Comparison of ENCODE assay signal across 9 cellular contexts in the genomic region with DNA sequence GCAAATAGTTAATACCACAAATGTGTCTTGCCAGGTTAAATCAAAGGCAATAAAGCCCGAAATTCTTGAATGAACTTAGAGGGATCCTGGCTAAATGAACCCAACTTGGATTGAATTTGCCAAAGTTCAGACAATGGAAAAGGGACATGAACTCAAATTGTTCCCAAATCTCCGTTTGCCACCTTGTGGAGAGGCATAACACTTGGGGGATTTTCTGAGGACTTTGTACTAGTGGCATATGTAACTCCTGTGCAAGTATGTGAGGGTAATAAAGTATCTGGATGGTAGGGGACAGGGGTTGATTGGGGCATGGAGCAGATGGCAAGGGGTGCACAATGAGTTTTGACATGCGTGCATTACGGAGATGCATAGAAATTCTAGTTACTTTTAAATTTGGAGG. TPM values are rescaled to one million over a fixed set of nuclear protein-coding genes. Genes with fewer than 3 reads are reported as not detected.
DNase-seq lines count a peak whose midpoint lies in the region; ATAC-seq, FAIRE-seq and TF ChIP-seq lines count a peak whose summit lies in the region.
"Had no signal": no experiment of that assay in that cellular context is flagged by ENCODE, and none has a peak within 500 bp of the region (broad histone marks: within the 10 kb centered on the region; RNA-seq: fewer than 3 reads in every experiment).

No MANE protein-coding gene starts in this region.

- H3K27ac Mint-ChIP-seq in activated CD4-positive, alpha-beta T cell treated with anti-CD3 and anti-CD28 coated beads, Interleukin-2, amount 10 ng/mL, durations not matched to agents 7 days and 5 days: peak overlapping the region; percentile 100
- peak overlapping the region; percentile 98 for H3K27ac Mint-ChIP-seq in activated naive CD8-positive, alpha-beta T cell treated with anti-CD3 and anti-CD28 coated beads for 36 hours

- no peaks in the 10 kb centered on the region for H3K36me3 ChIP-seq in kidney (ENCODE audit: control insufficient read depth in 1 of 2, insufficient read depth in 2 of 2, low read length in 2 of 2)
- H3K36me3 ChIP-seq in thoracic aorta: no peaks in the 10 kb centered on the region

- H3K4me1 ChIP-seq in kidney (ENCODE audit: control insufficient read depth in 1 of 2, insufficient read depth in 1 of 2, low read depth in 1 of 2, low read length in 2 of 2): peaks cover 5 to 8% of the 10 kb centered on the region in 2 donors
- peaks cover 17 to 36% of the 10 kb centered on the region in 2 donors for H3K4me1 ChIP-seq in thoracic aorta (ENCODE audit: control insufficient read depth in 1 of 2, low read depth in 2 of 2)

- no peak for DNase-seq in activated CD4-positive, alpha-beta T cell treated with anti-CD3 and anti-CD28 coated beads, Interleukin-2, amount 10 ng/mL, durations not matched to agents 7 days and 5 days
- no peak for DNase-seq in activated CD4-positive, alpha-beta T cell treated with anti-CD3 and anti-CD28 coated beads for 1 hour
- no peak for DNase-seq in activated naive CD8-positive, alpha-beta T cell treated with anti-CD3 and anti-CD28 coated beads for 36 hours
- DNase-seq in kidney (no peak), thoracic aorta (ENCODE audit: low spot score) (no peak), NCI-H2081 (lab: John Stamatoyannopoulos, UW) (no peak)
- DNase-seq in activated CD8-positive, alpha-beta memory T cell treated with anti-CD3 and anti-CD28 coated beads, Interleukin-2, amount 50 U/mL, for 48 hours: no peak

- peak overlapping the region; percentile 56 to 95 for H3K9ac ChIP-seq in kidney (ENCODE audit: low read length in 2 of 2)

- H3K27ac ChIP-seq in kidney (ENCODE audit: low read depth in 2 of 2, low read length in 2 of 2) (peak overlapping the region in 1 of 2 donors; percentile 97), thoracic aorta (peak overlapping the region; percentile 89 to 98)

- POLR2A ChIA-PET in activated CD4-positive, alpha-beta T cell treated with anti-CD3 and anti-CD28 coated beads, Interleukin-2, amount 10 ng/mL, durations not matched to agents 7 days and 5 days (lab: Charles Lee): no interaction called here

- no peak for FAIRE-seq in kidney (lab: Jason Lieb, UNC)
- FAIRE-seq: D721Med had no signal

- H3K27me3 ChIP-seq in thoracic aorta (replicated peaks; ENCODE audit: insufficient read depth): no peaks in the 10 kb centered on the region

- H3K4me1 Mint-ChIP-seq in activated CD4-positive, alpha-beta T cell treated with anti-CD3 and anti-CD28 coated beads, Interleukin-2, amount 10 ng/mL, durations not matched to agents 7 days and 5 days: peaks cover 24% of the 10 kb centered on the region
- H3K4me1 Mint-ChIP-seq in activated naive CD8-positive, alpha-beta T cell treated with anti-CD3 and anti-CD28 coated beads for 36 hours: peaks cover 19% of the 10 kb centered on the region

- H3K27me3 Mint-ChIP-seq in activated CD4-positive, alpha-beta T cell treated with anti-CD3 and anti-CD28 coated beads, Interleukin-2, amount 10 ng/mL, durations not matched to agents 7 days and 5 days: peaks cover 13% of the 10 kb centered on the region
- no peaks in the 10 kb centered on the region for H3K27me3 Mint-ChIP-seq in activated naive CD8-positive, alpha-beta T cell treated with anti-CD3 and anti-CD28 coated beads for 36 hours

- H3K9me3 ChIP-seq in kidney (ENCODE audit: control insufficient read depth in 1 of 2, low read length in 2 of 2) (no peaks in the 10 kb centered on the region), thoracic aorta (no peaks in the 10 kb centered on the region)

- intact Hi-C loops in kidney (cut with DNase I): no loop called here

- H3K36me3 Mint-ChIP-seq in activated CD4-positive, alpha-beta T cell treated with anti-CD3 and anti-CD28 coated beads, Interleukin-2, amount 10 ng/mL, durations not matched to agents 7 days and 5 days (ENCODE audit: low read depth): peaks cover 5% of the 10 kb centered on the region
- peaks cover 8% of the 10 kb centered on the region for H3K36me3 Mint-ChIP-seq in activated naive CD8-positive, alpha-beta T cell treated with anti-CD3 and anti-CD28 coated beads for 36 hours

- TF ChIP-seq CTCF in kidney (IDR thresholded peaks at IDR 0.05; ENCODE audit: borderline replicate concordance, extremely low read depth, insufficient read depth): no peak
- TF ChIP-seq CTCF in thoracic aorta (IDR thresholded peaks at IDR 0.05): no peak

- ATAC-seq in thoracic aorta (ENCODE audit: insufficient number of reproducible peaks, low FRiP score, low read depth): no peak
- no peak for ATAC-seq in HG02610 (IDR thresholded peaks at IDR 0.05; ENCODE audit: unreplicated experiment)

- no peaks in the 10 kb centered on the region for H3K9me3 Mint-ChIP-seq in activated CD4-positive, alpha-beta T cell treated with anti-CD3 and anti-CD28 coated beads, Interleukin-2, amount 10 ng/mL, durations not matched to agents 7 days and 5 days
- no peaks in the 10 kb centered on the region for H3K9me3 Mint-ChIP-seq in activated naive CD8-positive, alpha-beta T cell treated with anti-CD3 and anti-CD28 coated beads for 36 hours

- peak overlapping the region; percentile 93 to 99 for H3K4me3 ChIP-seq in kidney (ENCODE audit: low read length in 2 of 2)
- H3K4me3 ChIP-seq in thoracic aorta: peak overlapping the region; percentile 83

- peak overlapping the region; percentile 97 for H3K4me3 Mint-ChIP-seq in activated CD4-positive, alpha-beta T cell treated with anti-CD3 and anti-CD28 coated beads, Interleukin-2, amount 10 ng/mL, durations not matched to agents 7 days and 5 days
- peak overlapping the region; percentile 93 for H3K4me3 Mint-ChIP-seq in activated naive CD8-positive, alpha-beta T cell treated with anti-CD3 and anti-CD28 coated beads for 36 hours

- CTCF ChIA-PET in activated CD4-positive, alpha-beta T cell treated with anti-CD3 and anti-CD28 coated beads, Interleukin-2, amount 10 ng/mL, durations not matched to agents 7 days and 5 days (lab: Charles Lee): interaction anchor here (1.8 kb wide), 1 partner anchor 14 kb away, joined by 4 read pairs; no protein-coding TSS in a partner anchor

RNA-seq across cellular contexts. Expression of a gene that starts 1.3 kb away (rescaled TPM):
- total RNA-seq in activated CD4-positive, alpha-beta T cell treated with anti-CD3 and anti-CD28 coated beads, Interleukin-2, amount 10 ng/mL, durations not matched to agents 7 days and 5 days: 10 to 100 TPM; 16.4 to 19.9 TPM
- 10 to 100 TPM; 10.8 to 12.6 TPM for total RNA-seq in activated naive CD8-positive, alpha-beta T cell treated with anti-CD3 and anti-CD28 coated beads for 36 hours
- 30.4 TPM for total RNA-seq in kidney
- 26.5 TPM for polyA plus RNA-seq in kidney (ENCODE audit: insufficient read depth, low read depth, low replicate concordance)
- total RNA-seq in thoracic aorta: 10 to 100 TPM; 14.8 to 32.1 TPM
